In genomic region chr20:63976980-63977391, GRCh38 we compare ENCODE assay signal across 2 cellular contexts.
A peak's percentile ranks its signal among the peaks of the same experiment; 100 is the strongest.
TF ChIP-seq lines count a peak whose summit lies in the region.

No MANE protein-coding gene starts in this region.

TF ChIP-seq in IMR-90, 13 proteins besides CTCF, POLR2A, EP300 and RAD21:
- TF ChIP-seq MXI1 (IDR thresholded peaks at IDR 0.05; ENCODE audit: borderline replicate concordance, low read depth, low read length) (no peak), USF2 (IDR thresholded peaks at IDR 0.05; ENCODE audit: low read depth, low read length) (no peak), RFX5 (IDR thresholded peaks at IDR 0.05; ENCODE audit: low read depth, low read length) (no peak), BHLHE40 (IDR thresholded peaks at IDR 0.05; ENCODE audit: low read depth, low read length) (no peak), RCOR1 (IDR thresholded peaks at IDR 0.05; ENCODE audit: insufficient replicate concordance, low read length) (no peak), NFE2L2 (IDR thresholded peaks at IDR 0.05; ENCODE audit: low read depth, low read length) (no peak), ELK1 (IDR thresholded peaks at IDR 0.05; ENCODE audit: borderline replicate concordance, low read depth, low read length) (no peak)

TF ChIP-seq in GM12878, 131 proteins besides CTCF, POLR2A, EP300 and RAD21:
- TF ChIP-seq PAX5 (IDR thresholded peaks at IDR 0.05; ENCODE audit: borderline replicate concordance, low read depth, low read length) (0 out of 2 replicates have a peak, but pooled peaks have one; percentile 5), IKZF1 (conservative IDR thresholded peaks at IDR 0.05) (no peak), ETV6 (conservative IDR thresholded peaks at IDR 0.05 in 1 of 2, IDR thresholded peaks at IDR 0.05 in 1 of 2; ENCODE audit: borderline replicate concordance in 1 of 2, low read depth in 1 of 2) (no peak), CHD4 (IDR thresholded peaks at IDR 0.05) (no peak), POLR2AphosphoS5 (IDR thresholded peaks at IDR 0.05; ENCODE audit: low read length) (peak; percentile 31; the same call in 1 of the 2 replicates), MEF2B (IDR thresholded peaks at IDR 0.05; ENCODE audit: partially characterized antibody, poor library complexity, severe bottlenecking) (no peak)
- TF ChIP-seq, protein P1, sequence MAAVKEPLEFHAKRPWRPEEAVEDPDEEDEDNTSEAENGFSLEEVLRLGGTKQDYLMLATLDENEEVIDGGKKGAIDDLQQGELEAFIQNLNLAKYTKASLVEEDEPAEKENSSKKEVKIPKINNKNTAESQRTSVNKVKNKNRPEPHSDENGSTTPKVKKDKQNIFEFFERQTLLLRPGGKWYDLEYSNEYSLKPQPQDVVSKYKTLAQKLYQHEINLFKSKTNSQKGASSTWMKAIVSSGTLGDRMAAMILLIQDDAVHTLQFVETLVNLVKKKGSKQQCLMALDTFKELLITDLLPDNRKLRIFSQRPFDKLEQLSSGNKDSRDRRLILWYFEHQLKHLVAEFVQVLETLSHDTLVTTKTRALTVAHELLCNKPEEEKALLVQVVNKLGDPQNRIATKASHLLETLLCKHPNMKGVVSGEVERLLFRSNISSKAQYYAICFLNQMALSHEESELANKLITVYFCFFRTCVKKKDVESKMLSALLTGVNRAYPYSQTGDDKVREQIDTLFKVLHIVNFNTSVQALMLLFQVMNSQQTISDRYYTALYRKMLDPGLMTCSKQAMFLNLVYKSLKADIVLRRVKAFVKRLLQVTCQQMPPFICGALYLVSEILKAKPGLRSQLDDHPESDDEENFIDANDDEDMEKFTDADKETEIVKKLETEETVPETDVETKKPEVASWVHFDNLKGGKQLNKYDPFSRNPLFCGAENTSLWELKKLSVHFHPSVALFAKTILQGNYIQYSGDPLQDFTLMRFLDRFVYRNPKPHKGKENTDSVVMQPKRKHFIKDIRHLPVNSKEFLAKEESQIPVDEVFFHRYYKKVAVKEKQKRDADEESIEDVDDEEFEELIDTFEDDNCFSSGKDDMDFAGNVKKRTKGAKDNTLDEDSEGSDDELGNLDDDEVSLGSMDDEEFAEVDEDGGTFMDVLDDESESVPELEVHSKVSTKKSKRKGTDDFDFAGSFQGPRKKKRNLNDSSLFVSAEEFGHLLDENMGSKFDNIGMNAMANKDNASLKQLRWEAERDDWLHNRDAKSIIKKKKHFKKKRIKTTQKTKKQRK (IDR thresholded peaks at IDR 0.05; ENCODE audit: low read depth, low read length) = no peak
